7 cellular contexts compared by ENCODE assay signal in genomic region chr9:39674437-39675210, GRCh38.
DNase-seq lines count a peak whose midpoint lies in the region; ATAC-seq, FAIRE-seq and TF ChIP-seq lines count a peak whose summit lies in the region.
"Not testable (repeated sequence)": the region's sequence is repeated elsewhere in the genome, so short reads cannot be mapped to it uniquely, and the experiment has no call there.

No MANE protein-coding gene starts in this region.

- not testable (repeated sequence) for H3K27me3 Mint-ChIP-seq in activated T-helper 17 cell treated with anti-CD3 and anti-CD28 coated beads, Interleukin-2, amount 50 U/mL, for 72 hours; astrocyte (ENCODE audit: low read depth, unreplicated experiment)

- not testable (repeated sequence) for H3K4me1 ChIP-seq in IMR-90 (ENCODE audit: control insufficient read depth, insufficient read depth, low read length); Panc1 (ENCODE audit: control insufficient read depth, insufficient read depth, low read length); astrocyte (ENCODE audit: insufficient read depth, low read length); endothelial cell of umbilical vein (ENCODE audit: control insufficient read depth, extremely low read depth, insufficient read depth, low read length); neutrophil (ENCODE audit: control insufficient read depth in 1 of 2, insufficient read depth in 1 of 2, low read depth in 1 of 2, low read length in 1 of 2)

- H2BK5ac ChIP-seq in IMR-90 (ENCODE audit: low read depth, low read length, poor library complexity, severe bottlenecking): not testable (repeated sequence)

- H2AFZ ChIP-seq in IMR-90 (replicated peaks; ENCODE audit: low read length, poor library complexity); astrocyte (ENCODE audit: low read depth, low read length); endothelial cell of umbilical vein (ENCODE audit: low read depth, low read length): not testable (repeated sequence)

- DNase-seq in IMR-90; Panc1 (ENCODE audit: low read depth, low spot score); astrocyte (ENCODE audit: low read depth); endothelial cell of umbilical vein (ENCODE audit: low read depth, low spot score): not testable (repeated sequence)

- H3K9me1 ChIP-seq in IMR-90 (ENCODE audit: insufficient read depth, low read length); endothelial cell of umbilical vein (replicated peaks; ENCODE audit: control insufficient read depth, extremely low read depth, insufficient read depth, low read length): not testable (repeated sequence)

- not testable (repeated sequence) for H4K91ac ChIP-seq in IMR-90 (ENCODE audit: insufficient read depth, low read depth, low read length)

- POLR2A ChIA-PET in IMR-90 (lab: Charles Lee; ENCODE audit: unreplicated experiment); Panc1 (lab: Charles Lee); endothelial cell of umbilical vein (lab: Charles Lee): not testable (repeated sequence)

- not testable (repeated sequence) for H3K4ac ChIP-seq in IMR-90 (ENCODE audit: low read depth, low read length)

- not testable (repeated sequence) for H4K5ac ChIP-seq in IMR-90 (ENCODE audit: low read depth, low read length)

- H3K9me3 Mint-ChIP-seq in activated T-helper 17 cell treated with anti-CD3 and anti-CD28 coated beads, Interleukin-2, amount 50 U/mL, for 72 hours; astrocyte (ENCODE audit: unreplicated experiment): not testable (repeated sequence)

- not testable (repeated sequence) for TF ChIP-seq RAD21 in IMR-90 (IDR thresholded peaks at IDR 0.05; ENCODE audit: low read length)

- H3K4me3 ChIP-seq in IMR-90 (ENCODE audit: insufficient read depth, low read depth, low read length); Panc1 (ENCODE audit: low read depth in 2 of 2, low read length in 2 of 2); astrocyte (ENCODE audit: insufficient read depth, low read depth, low read length); endothelial cell of umbilical vein (replicated peaks in 1 of 3; ENCODE audit: insufficient read depth in 1 of 3, low read depth in 1 of 3, low read length in 3 of 3); neutrophil (ENCODE audit: low read depth in 1 of 2, low read length in 1 of 2): not testable (repeated sequence)

- not testable (repeated sequence) for H3K4me3 Mint-ChIP-seq in activated T-helper 17 cell treated with anti-CD3 and anti-CD28 coated beads, Interleukin-2, amount 50 U/mL, for 72 hours; astrocyte (ENCODE audit: unreplicated experiment)

- no CpG with 5 or more reads among the region's 1 CpG for WGBS in IMR-90 (ENCODE audit: extremely low coverage in 2 of 2, insufficient read length in 1 of 2), 2 experiments

- H3K27me3 ChIP-seq in IMR-90 (ENCODE audit: control insufficient read depth, insufficient read depth, low read length); Panc1 (ENCODE audit: control insufficient read depth, insufficient read depth, low read length); astrocyte (ENCODE audit: insufficient read depth, low read length); endothelial cell of umbilical vein (ENCODE audit: control insufficient read depth in 2 of 2, insufficient read depth in 2 of 2, low read length in 2 of 2); neutrophil: not testable (repeated sequence)

- dilution Hi-C loops in IMR-90 (cut with HindIII; ENCODE audit: low sequenced_read_pairs, unreplicated experiment); endothelial cell of umbilical vein (cut with MboI; ENCODE audit: extremely low pct_ligation_motif_present, low sequenced_read_pairs): not testable (repeated sequence)

- BruUV-seq in IMR-90 (replicated peaks; lab: Mats Ljungman, UMichigan); Panc1 (replicated peaks; lab: Mats Ljungman, UMichigan); endothelial cell of umbilical vein (replicated peaks; lab: Mats Ljungman, UMichigan): not testable (repeated sequence)

- not testable (repeated sequence) for H3K36me3 ChIP-seq in IMR-90 (ENCODE audit: control insufficient read depth, insufficient read depth, low read length); Panc1 (ENCODE audit: control insufficient read depth, insufficient read depth, low read length); astrocyte (ENCODE audit: insufficient read depth, low read length); endothelial cell of umbilical vein (ENCODE audit: control insufficient read depth in 2 of 2, extremely low read depth in 1 of 2, insufficient read depth in 2 of 2, low read length in 2 of 2); neutrophil

- FAIRE-seq in astrocyte (lab: Jason Lieb, UNC): not testable (repeated sequence)
- FAIRE-seq in endothelial cell of umbilical vein (lab: Jason Lieb, UNC): peak; percentile 54

- not testable (repeated sequence) for H3K79me1 ChIP-seq in IMR-90 (ENCODE audit: low read depth in 1 of 2, low read length in 2 of 2)

- H4K8ac ChIP-seq in IMR-90 (ENCODE audit: low read depth in 2 of 2, low read length in 2 of 2): not testable (repeated sequence)

- ATAC-seq in GM19043 (IDR thresholded peaks at IDR 0.05; ENCODE audit: low read depth, unreplicated experiment): peak; percentile 34
- ATAC-seq in IMR-90 (ENCODE audit: low read depth): peak; percentile 16; the same call in 1 of the 2 replicates
- ATAC-seq in Panc1: peak; percentile 51; the same call in 1 of the 2 replicates
- peak; percentile 36 for ATAC-seq in activated T-helper 17 cell treated with anti-CD3 and anti-CD28 coated beads, Interleukin-2, amount 50 U/mL, for 72 hours (replicated peaks)

- H3K27ac ChIP-seq in IMR-90 (ENCODE audit: insufficient read depth, low read length) (peak overlapping the region; percentile 40; the same call in 1 of the 2 replicates), astrocyte (ENCODE audit: low read depth, low read length) (peak overlapping the region; percentile 54), neutrophil (peak overlapping the region; percentile 69)
- not testable (repeated sequence) for H3K27ac ChIP-seq in Panc1 (ENCODE audit: low read length); endothelial cell of umbilical vein (ENCODE audit: insufficient read depth, low read depth, low read length)

- CTCF ChIA-PET in IMR-90 (lab: Yijun Ruan, JAX); Panc1 (lab: Charles Lee); endothelial cell of umbilical vein (lab: Charles Lee): not testable (repeated sequence)

- H3K36me3 Mint-ChIP-seq in activated T-helper 17 cell treated with anti-CD3 and anti-CD28 coated beads, Interleukin-2, amount 50 U/mL, for 72 hours (ENCODE audit: low read depth); astrocyte (ENCODE audit: low read depth, unreplicated experiment): not testable (repeated sequence)

- H3K56ac ChIP-seq in IMR-90 (ENCODE audit: extremely low read depth, insufficient read depth, low read length): not testable (repeated sequence)

- not testable (repeated sequence) for H3K23ac ChIP-seq in IMR-90 (ENCODE audit: low read depth, low read length)

- not testable (repeated sequence) for H3K4me1 Mint-ChIP-seq in activated T-helper 17 cell treated with anti-CD3 and anti-CD28 coated beads, Interleukin-2, amount 50 U/mL, for 72 hours; astrocyte (ENCODE audit: low read depth, unreplicated experiment)

- not testable (repeated sequence) for TF ChIP-seq POLR2A in IMR-90 (IDR thresholded peaks at IDR 0.05; ENCODE audit: low read depth, low read length); endothelial cell of umbilical vein (IDR thresholded peaks at IDR 0.05; ENCODE audit: low read depth, low read length)

- not testable (repeated sequence) for H2BK15ac ChIP-seq in IMR-90 (ENCODE audit: low read depth, low read length)

- not testable (repeated sequence) for H3K9ac ChIP-seq in IMR-90 (ENCODE audit: low read depth, low read length); endothelial cell of umbilical vein (replicated peaks; ENCODE audit: extremely low read depth, insufficient read depth, low read length)
- H3K9ac ChIP-seq in astrocyte (ENCODE audit: low read length): peak overlapping the region; percentile 41

- not testable (repeated sequence) for H3K9me3 ChIP-seq in IMR-90 (ENCODE audit: control insufficient read depth, insufficient read depth, low read length); Panc1 (ENCODE audit: control insufficient read depth, insufficient read depth, low read depth, low read length); astrocyte (ENCODE audit: insufficient read depth, low read depth, low read length); endothelial cell of umbilical vein (replicated peaks; ENCODE audit: control insufficient read depth, insufficient read depth, low read length); neutrophil

- not testable (repeated sequence) for H2BK120ac ChIP-seq in IMR-90 (ENCODE audit: low read depth, low read length)

- H4K20me1 ChIP-seq in IMR-90 (ENCODE audit: insufficient read depth, low read length); astrocyte (ENCODE audit: insufficient read depth, low read length); endothelial cell of umbilical vein (replicated peaks; ENCODE audit: control insufficient read depth, extremely low read depth, insufficient read depth, low read length): not testable (repeated sequence)

- H3K18ac ChIP-seq in IMR-90 (ENCODE audit: low read depth, low read length): not testable (repeated sequence)

- not testable (repeated sequence) for TF ChIP-seq CTCF in IMR-90 (conservative IDR thresholded peaks at IDR 0.05; ENCODE audit: low read depth, low read length); Panc1 (IDR thresholded peaks at IDR 0.05); astrocyte (IDR thresholded peaks at IDR 0.05; ENCODE audit: insufficient read depth, low read depth, low read length); endothelial cell of umbilical vein (IDR thresholded peaks at IDR 0.05; ENCODE audit: extremely low read depth in 1 of 2, insufficient read depth in 1 of 2, low read depth in 1 of 2, low read length in 2 of 2); neutrophil (IDR thresholded peaks at IDR 0.05)

- H3K14ac ChIP-seq in IMR-90 (replicated peaks; ENCODE audit: low read depth, low read length): not testable (repeated sequence)

- H3K79me2 ChIP-seq in astrocyte (ENCODE audit: insufficient read depth, low read length); endothelial cell of umbilical vein (ENCODE audit: control insufficient read depth, insufficient read depth, low read length): not testable (repeated sequence)

- H3K4me2 ChIP-seq in IMR-90 (ENCODE audit: low read depth, low read length); endothelial cell of umbilical vein (ENCODE audit: insufficient read depth, low read length): not testable (repeated sequence)
- peak overlapping the region; percentile 32 for H3K4me2 ChIP-seq in astrocyte (ENCODE audit: low read length)

- intact Hi-C loops in IMR-90 (cut with micrococcal nuclease); Panc1 (cut with micrococcal nuclease; ENCODE audit: unreplicated experiment); endothelial cell of umbilical vein (cut with micrococcal nuclease): not testable (repeated sequence)

- H2BK20ac ChIP-seq in IMR-90 (ENCODE audit: low read depth, low read length): not testable (repeated sequence)

- H2AK9ac ChIP-seq in IMR-90 (replicated peaks; ENCODE audit: low read depth, low read length, poor library complexity): not testable (repeated sequence)

- in situ Hi-C loops in IMR-90 (cut with MboI; ENCODE audit: low sequenced_read_pairs); Panc1 (cut with HindIII; ENCODE audit: low pct_unique_long_range_greater_than_20kb, low sequenced_read_pairs): not testable (repeated sequence)

- H3K27ac Mint-ChIP-seq in activated T-helper 17 cell treated with anti-CD3 and anti-CD28 coated beads, Interleukin-2, amount 50 U/mL, for 72 hours; astrocyte (ENCODE audit: unreplicated experiment): not testable (repeated sequence)

- H2AK5ac ChIP-seq in IMR-90 (ENCODE audit: low read depth, low read length): not testable (repeated sequence)
